ENCODE assay signal across 10 cellular contexts in the genomic region with DNA sequence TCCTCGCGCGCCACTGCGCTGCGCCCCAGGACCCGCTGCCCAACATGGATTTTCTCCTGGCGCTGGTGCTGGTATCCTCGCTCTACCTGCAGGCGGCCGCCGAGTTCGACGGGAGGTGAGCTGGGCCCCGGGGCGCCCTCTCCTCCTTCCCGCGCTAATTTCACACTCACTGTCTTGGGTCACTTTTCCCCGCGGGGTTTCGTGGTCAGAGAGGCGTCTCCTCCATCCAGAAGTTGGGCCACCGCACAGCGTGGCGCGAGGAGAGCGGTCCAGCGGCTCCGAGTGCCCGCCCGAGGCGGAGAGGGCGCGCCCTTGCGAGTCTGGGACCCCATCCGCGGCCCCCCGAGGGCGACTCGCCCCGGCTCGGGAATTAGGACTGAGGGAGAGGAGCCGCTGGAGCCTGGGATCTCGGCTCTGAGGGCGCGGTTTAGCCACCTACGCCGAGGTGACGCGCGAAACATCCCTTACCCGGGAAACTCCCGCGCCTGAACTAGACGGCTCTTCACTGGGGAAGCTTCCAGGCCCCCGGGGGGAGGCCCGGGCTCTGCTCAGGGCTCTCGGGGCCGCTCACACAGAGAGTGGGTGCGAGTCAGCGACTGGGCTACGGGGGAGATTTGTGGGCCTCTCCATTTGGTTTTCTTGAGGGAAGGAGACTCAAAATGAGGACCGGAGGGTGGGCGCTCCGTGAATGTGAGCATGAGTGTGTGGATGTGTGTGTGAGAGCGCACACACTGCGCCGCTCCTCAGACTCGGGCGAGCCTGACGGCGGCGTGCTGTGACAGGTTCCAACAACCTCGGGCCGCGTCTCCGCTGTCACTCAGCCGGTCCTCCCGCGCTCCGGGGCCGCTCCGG. TPM values are rescaled to one million over a fixed set of nuclear protein-coding genes. Genes with fewer than 3 reads are reported as not detected.
A peak's percentile ranks its signal among the peaks of the same experiment; 100 is the strongest.
DNase-seq lines count a peak whose midpoint lies in the region; ATAC-seq lines count a peak whose summit lies in the region.
"Had no signal": no experiment of that assay in that cellular context is flagged by ENCODE, and none has a peak within 500 bp of the region (broad histone marks: within the 10 kb centered on the region; RNA-seq: fewer than 3 reads in every experiment).

No MANE protein-coding gene starts in this region.

- peak; percentile 78 for ATAC-seq in aorta (ENCODE audit: low FRiP score)

- H3K36me3 ChIP-seq in HAP-1 (replicated peaks) = no peaks in the 10 kb centered on the region
- H3K36me3 ChIP-seq in duodenal mucosa (ENCODE audit: control insufficient read depth in 1 of 2, insufficient read depth in 2 of 2, low read length in 2 of 2) = peaks cover 0 to 4% of the 10 kb centered on the region in 2 donors
- H3K36me3 ChIP-seq in mesodermal cell (ENCODE audit: control insufficient read depth, insufficient read depth, low read length) = no peaks in the 10 kb centered on the region
- no peaks in the 10 kb centered on the region for H3K36me3 ChIP-seq in aorta (ENCODE audit: control insufficient read depth in 1 of 2, insufficient read depth in 2 of 2, low read length in 1 of 2)

- H3K27ac ChIP-seq in duodenal mucosa (ENCODE audit: low read depth, low read length) (no peak overlapping the region), mesodermal cell (ENCODE audit: low read depth, low read length, severe bottlenecking) (no peak overlapping the region), aorta (ENCODE audit: low read depth in 1 of 2, low read length in 2 of 2) (peak overlapping the region; percentile 23 to 46)

- H3K9me3 ChIP-seq in HAP-1 = no peaks in the 10 kb centered on the region
- H3K9me3 ChIP-seq in duodenal mucosa (ENCODE audit: control insufficient read depth in 1 of 2, low read length in 2 of 2) = no peaks in the 10 kb centered on the region
- no peaks in the 10 kb centered on the region for H3K9me3 ChIP-seq in mesodermal cell (ENCODE audit: control insufficient read depth, low read length)
- H3K9me3 ChIP-seq in aorta (ENCODE audit: control insufficient read depth, low read length) = no peaks in the 10 kb centered on the region

- WGBS in mesodermal cell (ENCODE audit: insufficient coverage in 2 of 2), 2 experiments = 0% methylated on average over 74 of the region's 82 CpGs
- 0 to 1% methylated on average over 80 to 82 of the region's 82 CpGs for WGBS in aorta, 2 donors

- intact Hi-C loops in aorta (cut with DNase I) = loop anchor here (2.0 to 10.0 kb wide), 6 partner anchors 51 to 309 kb away; a partner anchor contains a TSS

- H3K4me3 ChIP-seq in HAP-1 (peak overlapping the region; percentile 41), duodenal mucosa (ENCODE audit: low read depth in 1 of 2, low read length in 2 of 2) (peak overlapping the region; percentile 79 to 85), mesodermal cell (ENCODE audit: extremely low read depth, insufficient read depth, low read length, poor library complexity, severe bottlenecking) (peak overlapping the region; percentile 41), aorta (ENCODE audit: low read length in 2 of 2) (peak overlapping the region; percentile 58 to 66)

- DNase-seq in NCI-H2029 (lab: John Stamatoyannopoulos, UW) (peak; percentile 23), NCI-H2029 treated with DMSO at 0.1 percent for 48 hours (lab: John Stamatoyannopoulos, UW) (no peak), HAP-1 (ENCODE audit: low spot score in 2 of 2) (peak in 1 of 2 experiments; percentile 59), NCI-H1694 treated with DMSO at 0.1 percent for 48 hours (lab: John Stamatoyannopoulos, UW) (peak; percentile 12), aorta (peak; percentile 53 to 82), DMS153 (lab: John Stamatoyannopoulos, UW) (no peak)

- in situ Hi-C loops in HAP-1 (cut with MboI; ENCODE audit: low sequenced_read_pairs) = no loop called here

- H3K4me1 ChIP-seq in HAP-1 (no peaks in the 10 kb centered on the region), duodenal mucosa (ENCODE audit: control insufficient read depth in 1 of 2, insufficient read depth in 2 of 2, low read length in 2 of 2) (peaks cover 0 to 7% of the 10 kb centered on the region in 2 donors), mesodermal cell (ENCODE audit: control insufficient read depth, insufficient read depth, low read length, poor library complexity, severe bottlenecking) (peaks cover 4% of the 10 kb centered on the region), aorta (ENCODE audit: control insufficient read depth in 1 of 2, insufficient read depth in 2 of 2, low read length in 2 of 2) (peaks cover 2 to 5% of the 10 kb centered on the region in 2 donors)

- H3K9ac ChIP-seq in duodenal mucosa (ENCODE audit: low read depth in 1 of 2, low read length in 2 of 2) = peak overlapping the region; percentile 63 to 73

- H3K27me3 ChIP-seq in HAP-1 (ENCODE audit: low read depth) = peaks cover 22% of the 10 kb centered on the region
- H3K27me3 ChIP-seq in duodenal mucosa (ENCODE audit: control insufficient read depth in 1 of 2, insufficient read depth in 2 of 2, low read length in 2 of 2) = no peaks in the 10 kb centered on the region
- H3K27me3 ChIP-seq in aorta (ENCODE audit: control insufficient read depth in 1 of 2, insufficient read depth in 2 of 2, low read length in 1 of 2) = no peaks in the 10 kb centered on the region

RNA-seq across cellular contexts. Expression of a gene that starts 0.6 kb away (rescaled TPM):
- 10.4 TPM for polyA plus RNA-seq in mesodermal cell (2013, experiment 1 of 2)
- 20.6 TPM for polyA plus RNA-seq in mesodermal cell (2013, experiment 2 of 2)
- 100 to 1,000 TPM; 145 to 354 TPM for total RNA-seq in aorta
- 10 to 100 TPM; 47.1 to 76.1 TPM for polyA plus RNA-seq in aorta
- total RNA-seq: T-helper 2 cell treated with Interferon-gamma antibody and Interleukin-4, amounts not matched to agents 100 ng/mL and 5 ng/mL, for 36 hours had no signal
- polyA plus RNA-seq: BJ had no signal

Comparison
In these comparisons a context has a peak if more than half of its experiments do, and no peak if none do; other contexts are left out.
1. DNase-seq: peak in NCI-H2029 (single experiment), NCI-H1694 treated with DMSO at 0.1 percent for 48 hours (single experiment) and aorta (2 of 2); none in NCI-H2029 treated with DMSO at 0.1 percent for 48 hours (single experiment) and DMS153 (single experiment).
2. H3K27ac ChIP-seq: peak in aorta (2 of 2); none in duodenal mucosa (single experiment) and mesodermal cell (single experiment).
3. Peak in every context shown above with its lines, with median percentiles within 50 percentile points of each other: H3K4me3 ChIP-seq.